9 cellular contexts compared by ENCODE assay signal in the genomic region with DNA sequence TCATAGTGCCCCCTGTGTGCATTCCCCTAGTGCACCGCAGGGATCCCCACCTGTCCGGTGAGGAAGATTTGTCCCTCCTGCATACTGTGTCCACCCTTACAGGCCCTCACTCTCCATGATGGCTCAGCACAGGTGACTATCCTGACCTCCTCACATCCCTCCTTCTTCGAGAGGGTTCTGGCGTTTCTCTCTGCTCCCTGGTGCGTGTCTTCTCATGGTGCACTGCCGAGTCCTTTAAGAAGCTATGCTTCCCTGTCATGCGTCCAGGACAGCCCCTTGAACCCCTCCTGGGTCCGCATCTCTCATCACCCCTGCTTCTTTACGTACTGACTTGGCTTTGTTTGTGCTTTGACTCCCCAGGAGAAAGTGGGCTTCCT. TPM values are rescaled to one million over a fixed set of nuclear protein-coding genes. Genes with fewer than 3 reads are reported as not detected.
DNase-seq lines count a peak whose midpoint lies in the region; ATAC-seq and TF ChIP-seq lines count a peak whose summit lies in the region.
"Had no signal": no experiment of that assay in that cellular context is flagged by ENCODE, and none has a peak within 500 bp of the region (broad histone marks: within the 10 kb centered on the region; RNA-seq: fewer than 3 reads in every experiment).

No MANE protein-coding gene starts in this region.

- peaks cover 18 to 40% (median 23%) of the 10 kb centered on the region in 3 donors for H3K4me1 Mint-ChIP-seq in CD8-positive, alpha-beta memory T cell
- H3K4me1 Mint-ChIP-seq in T-cell (peaks cover 17 to 30% (median 29%) of the 10 kb centered on the region in 3 donors), progenitor cell of endocrine pancreas (ENCODE audit: low read depth) (peaks cover 12% of the 10 kb centered on the region)

- peak overlapping the region; percentile 73 for H3K27ac ChIP-seq in CD8-positive, alpha-beta memory T cell (ENCODE audit: low read depth, low read length)

- H3K4me1 ChIP-seq in CD8-positive, alpha-beta memory T cell (ENCODE audit: insufficient read depth, low read length): peaks cover 16% of the 10 kb centered on the region

- H3K27ac Mint-ChIP-seq in CD8-positive, alpha-beta memory T cell: peak overlapping the region; percentile 10 to 89 (median 77)
- H3K27ac Mint-ChIP-seq in T-cell (peak overlapping the region; percentile 70 to 80), progenitor cell of endocrine pancreas (peak overlapping the region; percentile 95)

- ATAC-seq in T-cell (replicated peaks in 1 of 4): no peak
- no peak for ATAC-seq in HG03108 (IDR thresholded peaks at IDR 0.05; ENCODE audit: unreplicated experiment)

- peaks cover 0 to 4% (median 0%) of the 10 kb centered on the region in 3 donors for H3K36me3 Mint-ChIP-seq in CD8-positive, alpha-beta memory T cell
- H3K36me3 Mint-ChIP-seq in T-cell (no peaks in the 10 kb centered on the region), progenitor cell of endocrine pancreas (ENCODE audit: insufficient read depth) (no peaks in the 10 kb centered on the region)

- no peaks in the 10 kb centered on the region for H3K36me3 ChIP-seq in CD8-positive, alpha-beta memory T cell (ENCODE audit: insufficient read depth, low read length)

- TF ChIP-seq CTCF in fibroblast of mammary gland (conservative IDR thresholded peaks at IDR 0.05; ENCODE audit: control insufficient read depth, insufficient read depth, low read depth, low read length): no peak
- TF ChIP-seq CTCF in progenitor cell of endocrine pancreas (IDR thresholded peaks at IDR 0.05; ENCODE audit: unreplicated experiment): no peak

- H3K9me3 Mint-ChIP-seq in CD8-positive, alpha-beta memory T cell: no peaks in the 10 kb centered on the region
- H3K9me3 Mint-ChIP-seq in T-cell (no peaks in the 10 kb centered on the region), progenitor cell of endocrine pancreas (ENCODE audit: low read depth) (no peaks in the 10 kb centered on the region)

- no peak for DNase-seq in CD8-positive, alpha-beta memory T cell
- DNase-seq in T-cell (no peak), fibroblast of mammary gland (ENCODE audit: low read depth) (no peak), progenitor cell of endocrine pancreas (ENCODE audit: low spot score, unreplicated experiment) (no peak), NCI-H1436 (lab: John Stamatoyannopoulos, UW) (no peak), GDM1 (lab: John Stamatoyannopoulos, UW) (no peak), NCI-H1048 (lab: John Stamatoyannopoulos, UW) (no peak)
- DNase-seq: NCI-H1694 treated with DMSO at 0.1 percent for 48 hours had no signal

- H3K9me3 ChIP-seq in CD8-positive, alpha-beta memory T cell (ENCODE audit: low read length): no peaks in the 10 kb centered on the region

- H3K4me3 ChIP-seq in CD8-positive, alpha-beta memory T cell (ENCODE audit: low read length): peak overlapping the region; percentile 80
- H3K4me3 ChIP-seq in fibroblast of mammary gland (ENCODE audit: control insufficient read depth, low read depth, low read length): peak overlapping the region; percentile 50

- peaks cover 1 to 7% of the 10 kb centered on the region in 2 donors for H3K27me3 Mint-ChIP-seq in CD8-positive, alpha-beta memory T cell
- peaks cover 0 to 2% of the 10 kb centered on the region in 2 donors for H3K27me3 Mint-ChIP-seq in T-cell
- H3K27me3 Mint-ChIP-seq in progenitor cell of endocrine pancreas: peaks cover 4% of the 10 kb centered on the region

- H3K4me3 Mint-ChIP-seq in CD8-positive, alpha-beta memory T cell: peak overlapping the region; percentile 79 to 92 (median 83)
- H3K4me3 Mint-ChIP-seq in T-cell (peak overlapping the region; percentile 74 to 80 (median 76)), progenitor cell of endocrine pancreas (ENCODE audit: low read depth) (peak overlapping the region; percentile 76)

- POLR2A ChIA-PET in CD8-positive, alpha-beta memory T cell (lab: Charles Lee): no interaction called here
- POLR2A ChIA-PET in T-cell (lab: Charles Lee): no interaction called here

- CTCF ChIA-PET in CD8-positive, alpha-beta memory T cell (lab: Charles Lee): no interaction called here
- CTCF ChIA-PET in T-cell (lab: Charles Lee): interaction anchor here in 1 of 2 donors (1.1 kb wide), 1 partner anchor 99 kb away, joined by 4 read pairs; no protein-coding TSS in a partner anchor

- H3K27me3 ChIP-seq in CD8-positive, alpha-beta memory T cell (ENCODE audit: insufficient read depth, low read length, poor library complexity, severe bottlenecking): no peaks in the 10 kb centered on the region

RNA-seq across cellular contexts. Expression of gene STK25, which starts 1.0 kb away (rescaled TPM):
- 10 to 100 TPM; 95.0 to 96.2 TPM for total RNA-seq in CD8-positive, alpha-beta memory T cell
- 86.3 TPM for polyA plus RNA-seq in CD8-positive, alpha-beta memory T cell
- total RNA-seq in T-cell (100 to 1,000 TPM; 113 to 199 (median 193) TPM), progenitor cell of endocrine pancreas (217 and 226 TPM in 2 replicates)

RNA-seq across cellular contexts. Expression of gene BOK, which starts 49.1 kb away (rescaled TPM):
- total RNA-seq in CD8-positive, alpha-beta memory T cell: not detected
- polyA plus RNA-seq in CD8-positive, alpha-beta memory T cell: not detected
- total RNA-seq in T-cell (under 1 TPM in 3 of 5 donors, not detected in 2; 0.20 to 0.89 (median 0.35) TPM), progenitor cell of endocrine pancreas (8.0 and 10.2 TPM in 2 replicates)
